ENCODE assay signal across 8 cellular contexts in genomic region chr4:87220094-87220831, GRCh38. TPM values are rescaled to one million over a fixed set of nuclear protein-coding genes. Genes with fewer than 3 reads are reported as not detected.
DNase-seq lines count a peak whose midpoint lies in the region; ATAC-seq and TF ChIP-seq lines count a peak whose summit lies in the region.

Gene KLHL8 (minus strand): TSS chr4:87220618. CDS start chr4:87195539, 25,079 bp downstream.

- H3K27ac ChIP-seq in left lung: peak within 1 kb of the TSS; percentile 89 to 93

- TF ChIP-seq CTCF in BE2C (IDR thresholded peaks at IDR 0.05; ENCODE audit: low read depth, low read length) (0 out of 2 replicates have a peak, but pooled peaks have one; percentile 4), left lung (IDR thresholded peaks at IDR 0.05) (no peak)

- no peaks in the 10 kb centered on the region for H3K9me3 ChIP-seq in BE2C
- H3K9me3 ChIP-seq in left lung: no peaks in the 10 kb centered on the region

- DNase-seq in BE2C (peak; percentile 91), NCI-H460 (ENCODE audit: extremely low read depth, low read depth) (peak; percentile 76), cortex of kidney (lab: John Stamatoyannopoulos, UW) (peak; percentile 26), left lung (peak; percentile 89 to 98)
- peak; percentile 80 for DNase-seq in activated CD4-positive, alpha-beta T cell treated with anti-CD3 and anti-CD28 coated beads, Interleukin-2, amount 50 U/mL, for 1 hour
- DNase-seq in stimulated activated CD4-positive, alpha-beta T cell treated with anti-CD3 and anti-CD28 coated beads, Interleukin-4, amount 100 ng/mL, for 1 hour: peak; percentile 85

- no peaks in the 10 kb centered on the region for H3K4me1 ChIP-seq in BE2C
- H3K4me1 ChIP-seq in left lung: peaks cover 5 to 19% of the 10 kb centered on the region in 2 donors

- H3K27me3 ChIP-seq in BE2C: no peaks in the 10 kb centered on the region
- H3K27me3 ChIP-seq in left lung: no peaks in the 10 kb centered on the region

- intact Hi-C loops in left lung (cut with DNase I): no loop called here

- H3K4me3 ChIP-seq in BE2C (ENCODE audit: low read depth, low read length): peak within 1 kb of the TSS; percentile 99
- peak within 1 kb of the TSS; percentile 76 to 90 for H3K4me3 ChIP-seq in left lung

- peaks cover 4% of the 10 kb centered on the region for H3K36me3 ChIP-seq in BE2C
- H3K36me3 ChIP-seq in left lung: no peaks in the 10 kb centered on the region

- ATAC-seq in GM19043 (IDR thresholded peaks at IDR 0.05; ENCODE audit: low read depth, unreplicated experiment) (peak; percentile 86), HG03354 (IDR thresholded peaks at IDR 0.05; ENCODE audit: poor library complexity, severe bottlenecking, unreplicated experiment) (peak; percentile 88), left lung (peak; percentile 99)

RNA-seq across cellular contexts. Expression of gene KLHL8, which starts in this region (rescaled TPM):
- polyA plus RNA-seq in BE2C (2012; ENCODE audit: insufficient read depth, insufficient read length, low read depth): 17.0 TPM
- total RNA-seq in NCI-H460 (2014; rRNA removed; shearing (Covaris generic)): 8.7 and 11.6 TPM in 2 replicates
- polyA plus RNA-seq in NCI-H460 (2014; cell fraction: nucleus; rRNA removed): 4.6 and 6.9 TPM in 2 replicates
- total RNA-seq in left lung: 10 to 100 TPM; 18.2 to 19.1 TPM

Comparison
In these comparisons a context has a peak if more than half of its experiments do, and no peak if none do; other contexts are left out.
1. Peak in every context shown above with its lines: DNase-seq, ATAC-seq, H3K4me3 ChIP-seq and H3K27ac ChIP-seq.
2. DNase-seq: peak in every context shown above with its lines; median percentile 94 in left lung; 91 in BE2C; 85 in stimulated activated CD4-positive, alpha-beta T cell treated with anti-CD3 and anti-CD28 coated beads, Interleukin-4, amount 100 ng/mL, for 1 hour; 80 in activated CD4-positive, alpha-beta T cell treated with anti-CD3 and anti-CD28 coated beads, Interleukin-2, amount 50 U/mL, for 1 hour; 76 in NCI-H460; 26 in cortex of kidney.